11 cellular contexts compared by ENCODE assay signal in the genomic region with DNA sequence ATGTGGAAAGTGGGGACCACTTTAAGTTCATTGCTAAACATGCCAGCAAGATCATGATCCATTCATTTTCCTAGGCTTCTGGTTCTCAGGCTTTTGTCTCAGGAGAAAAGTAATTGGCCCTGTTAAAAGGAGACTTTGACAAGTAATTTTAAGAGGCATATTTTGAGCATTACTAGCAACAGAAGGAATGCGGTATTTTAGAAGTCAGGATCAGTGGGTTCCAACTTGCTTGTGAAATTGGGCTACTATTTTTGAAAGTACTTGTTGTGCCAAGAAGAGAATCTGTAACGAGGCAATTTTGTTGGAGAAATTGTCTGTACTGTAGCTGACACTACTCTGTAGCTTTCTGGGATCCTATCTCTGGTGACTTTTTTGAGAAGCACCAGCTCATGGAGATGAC. TPM values are rescaled to one million over a fixed set of nuclear protein-coding genes. Genes with fewer than 3 reads are reported as not detected.
A peak's percentile ranks its signal among the peaks of the same experiment; 100 is the strongest.
DNase-seq lines count a peak whose midpoint lies in the region; ATAC-seq and TF ChIP-seq lines count a peak whose summit lies in the region.
"Had no signal": no experiment of that assay in that cellular context is flagged by ENCODE, and none has a peak within 500 bp of the region (broad histone marks: within the 10 kb centered on the region; RNA-seq: fewer than 3 reads in every experiment).

No MANE protein-coding gene starts in this region.

- peaks cover 28% of the 10 kb centered on the region for H3K4me1 ChIP-seq in foreskin keratinocyte
- H3K4me1 ChIP-seq: Caco-2 had no signal

- no peak for ATAC-seq in foreskin keratinocyte
- no peak for ATAC-seq in GM21423 (IDR thresholded peaks at IDR 0.05; ENCODE audit: unreplicated experiment)
- no peak for ATAC-seq in activated CD4-positive, CD25-positive, alpha-beta regulatory T cell treated with anti-CD3 and anti-CD28 coated beads, Interleukin-2, amount 50 U/mL, for 24 hours

- H3K27me3 ChIP-seq in foreskin keratinocyte: no peaks in the 10 kb centered on the region

- DNase-seq in COLO829 (ENCODE audit: low spot score) (peak; percentile 20), amniotic epithelial cell (ENCODE audit: low read depth) (peak; percentile 86), foreskin keratinocyte (peak in 1 of 2 donors; percentile 73), renal cortical epithelial cell (ENCODE audit: low read depth) (peak; percentile 61), T-helper 1 cell (no peak)
- no peak for DNase-seq in stimulated activated naive CD4-positive, alpha-beta T cell (lab: John Stamatoyannopoulos, UW)
- DNase-seq: Caco-2, MM.1S, NCI-H526 treated with DMSO at 0.1 percent for 48 hours had no signal

- peak overlapping the region; percentile 12 for H3K27ac ChIP-seq in foreskin keratinocyte

- TF ChIP-seq CTCF in foreskin keratinocyte (conservative IDR thresholded peaks at IDR 0.05): no peak

RNA-seq across cellular contexts. Expression of a gene that starts 59.4 kb away (rescaled TPM):
- total RNA-seq in foreskin keratinocyte (38.1 and 38.8 TPM in 2 replicates), renal cortical epithelial cell (13.9 and 19.7 TPM in 2 replicates)
- 8.0 and 10.1 TPM in 2 replicates for polyA plus RNA-seq in foreskin keratinocyte

Comparison
In these comparisons a context has a peak if more than half of its experiments do, and no peak if none do; other contexts are left out.
1. DNase-seq: peak in COLO829 (single experiment), amniotic epithelial cell (single experiment) and renal cortical epithelial cell (single experiment); none in T-helper 1 cell (0 of 5) and stimulated activated naive CD4-positive, alpha-beta T cell (0 of 6).